ENCODE assay signal across 1 cellular context in the genomic region with DNA sequence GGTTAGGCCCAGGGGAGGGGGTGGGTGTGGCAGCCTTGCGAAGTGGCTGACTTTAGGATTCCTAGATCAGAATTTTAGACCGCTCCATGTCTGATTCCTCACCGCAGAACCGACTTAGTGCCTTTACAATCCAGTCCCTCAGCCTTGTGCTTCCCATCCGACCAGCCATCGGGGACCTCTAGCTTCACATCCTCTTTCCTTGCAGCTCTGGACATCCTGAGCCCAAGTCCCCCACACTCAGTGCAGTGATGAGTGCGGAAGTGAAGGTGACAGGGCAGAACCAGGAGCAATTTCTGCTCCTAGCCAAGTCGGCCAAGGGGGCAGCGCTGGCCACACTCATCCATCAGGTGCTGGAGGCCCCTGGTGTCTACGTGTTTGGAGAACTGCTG.
TF ChIP-seq lines count a peak whose summit lies in the region.

No MANE protein-coding gene starts in this region.

TF ChIP-seq in H1, 55 proteins besides CTCF, POLR2A, EP300 and RAD21:
- peak; percentile 77 for TF ChIP-seq KDM4A (IDR thresholded peaks at IDR 0.05; ENCODE audit: low read depth, low read length, severe bottlenecking)
- no peak for TF ChIP-seq MAFK (IDR thresholded peaks at IDR 0.05; ENCODE audit: low read depth, low read length)
